ENCODE assay signal across 32 cellular contexts in genomic region chr11:113673566-113674396, GRCh38. TPM values are rescaled to one million over a fixed set of nuclear protein-coding genes. Genes with fewer than 3 reads are reported as not detected.
DNase-seq lines count a peak whose midpoint lies in the region; ATAC-seq and TF ChIP-seq lines count a peak whose summit lies in the region.
"Had no signal": no experiment of that assay in that cellular context is flagged by ENCODE, and none has a peak within 500 bp of the region (broad histone marks: within the 10 kb centered on the region; RNA-seq: fewer than 3 reads in every experiment).

No MANE protein-coding gene starts in this region.

- CTCF ChIA-PET in IMR-90 (lab: Yijun Ruan, JAX): interaction anchor here (1.0 to 1.1 kb wide), 2 partner anchors 9 to 16 kb away, joined by 3 read pairs; no protein-coding TSS in a partner anchor

- H3K9me2 ChIP-seq in Karpas-422 (replicated peaks; ENCODE audit: insufficient read depth, low read length): no peaks in the 10 kb centered on the region

- no TSS peak for BruUV-seq in IMR-90 (replicated peaks; lab: Mats Ljungman, UMichigan)

- dilution Hi-C loops in IMR-90 (cut with HindIII; ENCODE audit: low sequenced_read_pairs, unreplicated experiment): no loop called here

- H3K18ac ChIP-seq in IMR-90 (ENCODE audit: low read depth, low read length) (no peak overlapping the region), neuronal stem cell (ENCODE audit: low read length) (no peak overlapping the region)

- WGBS in IMR-90 (ENCODE audit: extremely low coverage in 2 of 2, insufficient read length in 1 of 2), 2 experiments: 80% methylated on average over 1 of the region's 4 CpGs; no CpG with 5 or more reads in 1 of the 2 experiments
- no CpG with 5 or more reads among the region's 4 CpGs for WGBS in neuronal stem cell (ENCODE audit: extremely low coverage in 2 of 2, insufficient read length in 2 of 2, insufficient replicate concordance in 1 of 2), 2 donors

- H3K23ac ChIP-seq in IMR-90 (ENCODE audit: low read depth, low read length) (no peak overlapping the region), neuronal stem cell (ENCODE audit: low read depth, low read length, poor library complexity) (no peak overlapping the region)

- H3K4me1 Mint-ChIP-seq in activated T-helper 2 cell treated with anti-CD3 and anti-CD28 coated beads, Interferon-gamma antibody, Interleukin-2, Interleukin-4, amounts not matched to agents 10 μg/mL and 5 μg/mL and 100 μg/mL, durations not matched to agents 14 hours and 24 hours and 36 hours (ENCODE audit: low read depth): peaks cover 30% of the 10 kb centered on the region
- H3K4me1 Mint-ChIP-seq: activated B cell treated with CpG ODN at 0.5 μM for 24 hours; activated naive CD8-positive, alpha-beta T cell treated with anti-CD3 and anti-CD28 coated beads, Interleukin-2, amount 10 ng/mL, durations not matched to agents 7 days and 5 days; B cell; naive B cell; stimulated activated naive B cell treated with anti-CD40 and anti-IgM and Interleukin-4, amounts not matched to agents 10 μg/mL and 1 μg/mL and 100 μg/mL, for 72 hours had no signal

- H4K91ac ChIP-seq in IMR-90 (ENCODE audit: insufficient read depth, low read depth, low read length): no peak overlapping the region
- no peak overlapping the region for H4K91ac ChIP-seq in neuronal stem cell (ENCODE audit: low read depth, low read length, poor library complexity)

- H3K9me1 ChIP-seq in IMR-90 (ENCODE audit: insufficient read depth, low read length): no peaks in the 10 kb centered on the region; the same call in 1 of the 2 replicates

- TF ChIP-seq RAD21 in IMR-90 (IDR thresholded peaks at IDR 0.05; ENCODE audit: low read length): no peak

- no peak overlapping the region for H3K56ac ChIP-seq in IMR-90 (ENCODE audit: extremely low read depth, insufficient read depth, low read length)

- no peak overlapping the region for H2BK12ac ChIP-seq in neuronal stem cell (ENCODE audit: low read length)

- 0 out of 2 replicates have a peak, but pooled peaks have one; percentile 18 for ATAC-seq in IMR-90 (ENCODE audit: low read depth)
- no peak for ATAC-seq in GM21528 (IDR thresholded peaks at IDR 0.05; ENCODE audit: low FRiP score, unreplicated experiment)
- ATAC-seq: A549, body of pancreas had no signal

- 0 out of 2 replicates have a peak overlapping the region, but pooled peaks have one; percentile 18 for H2BK20ac ChIP-seq in IMR-90 (ENCODE audit: low read depth, low read length)

- H3K14ac ChIP-seq in IMR-90 (replicated peaks; ENCODE audit: low read depth, low read length) (no peak overlapping the region), neuronal stem cell (ENCODE audit: low read length) (no peak overlapping the region)

- no peak overlapping the region for H3K9ac ChIP-seq in IMR-90 (ENCODE audit: low read depth, low read length)
- H3K9ac ChIP-seq in neuronal stem cell (ENCODE audit: low read depth, low read length, poor library complexity): no peak overlapping the region
- no peak overlapping the region for H3K9ac ChIP-seq in Karpas-422 (ENCODE audit: low read length)

- H4K20me1 ChIP-seq in IMR-90 (ENCODE audit: insufficient read depth, low read length): no peaks in the 10 kb centered on the region
- no peaks in the 10 kb centered on the region for H4K20me1 ChIP-seq in Karpas-422 (ENCODE audit: insufficient read depth, low read depth, low read length)

- no peak for TF ChIP-seq CTCF in IMR-90 (conservative IDR thresholded peaks at IDR 0.05; ENCODE audit: low read depth, low read length)

- H2BK5ac ChIP-seq in IMR-90 (ENCODE audit: low read depth, low read length, poor library complexity, severe bottlenecking) (no peak overlapping the region), neuronal stem cell (ENCODE audit: low read length) (no peak overlapping the region)

- H3K27me3 ChIP-seq in IMR-90 (ENCODE audit: control insufficient read depth, insufficient read depth, low read length) (peaks cover 11% of the 10 kb centered on the region), neuronal stem cell (ENCODE audit: control insufficient read depth in 3 of 3, insufficient read depth in 3 of 3, low read depth in 1 of 3, low read length in 3 of 3) (no peaks in the 10 kb centered on the region), Karpas-422 (ENCODE audit: low read length) (no peaks in the 10 kb centered on the region)
- H3K27me3 ChIP-seq: body of pancreas, gastrocnemius medialis, left lung, uterus had no signal

- no peak overlapping the region for H2BK15ac ChIP-seq in IMR-90 (ENCODE audit: low read depth, low read length)
- H2BK15ac ChIP-seq in neuronal stem cell (ENCODE audit: low read length): peak overlapping the region; percentile 51

- no peak for TF ChIP-seq POLR2A in IMR-90 (IDR thresholded peaks at IDR 0.05; ENCODE audit: low read depth, low read length)

- in situ Hi-C loops in IMR-90 (cut with MboI; ENCODE audit: low sequenced_read_pairs): no loop called here

- H3K27me3 Mint-ChIP-seq in activated T-helper 2 cell treated with anti-CD3 and anti-CD28 coated beads, Interferon-gamma antibody, Interleukin-2, Interleukin-4, amounts not matched to agents 10 μg/mL and 5 μg/mL and 100 μg/mL, durations not matched to agents 14 hours and 24 hours and 36 hours (ENCODE audit: low read depth): no peaks in the 10 kb centered on the region

- H4K5ac ChIP-seq in IMR-90 (ENCODE audit: low read depth, low read length): no peak overlapping the region

- H3K27ac ChIP-seq in IMR-90 (ENCODE audit: insufficient read depth, low read length) (no peak overlapping the region), neuronal stem cell (replicated peaks; ENCODE audit: low read length) (no peak overlapping the region), Karpas-422 (ENCODE audit: low read length) (no peak overlapping the region)
- H3K27ac ChIP-seq: A549, body of pancreas, left lung, uterus had no signal

- H3K9me3 ChIP-seq in IMR-90 (ENCODE audit: control insufficient read depth, insufficient read depth, low read length) (no peaks in the 10 kb centered on the region), neuronal stem cell (replicated peaks in 1 of 2; ENCODE audit: control insufficient read depth in 2 of 2, insufficient read depth in 1 of 2, low read depth in 1 of 2, low read length in 2 of 2) (no peaks in the 10 kb centered on the region), Karpas-422 (ENCODE audit: low read length) (no peaks in the 10 kb centered on the region)
- H3K9me3 ChIP-seq: A549, body of pancreas, gastrocnemius medialis, HAP-1, left lung, uterus had no signal

- H2BK120ac ChIP-seq in IMR-90 (ENCODE audit: low read depth, low read length) (no peak overlapping the region; the same call in 1 of the 2 replicates), neuronal stem cell (ENCODE audit: low read depth, low read length) (no peak overlapping the region)

- intact Hi-C loops in IMR-90 (cut with micrococcal nuclease): no loop called here
- intact Hi-C loops in activated T-helper 2 cell treated with anti-CD3 and anti-CD28 coated beads, Interferon-gamma antibody, Interleukin-2, Interleukin-4, amounts not matched to agents 10 μg/mL and 5 μg/mL and 100 μg/mL, durations not matched to agents 14 hours and 24 hours and 36 hours (cut with micrococcal nuclease): loop anchor here (2.0 kb wide), 1 partner anchor 79 kb away; no protein-coding TSS in a partner anchor

- H3K36me3 Mint-ChIP-seq in activated T-helper 2 cell treated with anti-CD3 and anti-CD28 coated beads, Interferon-gamma antibody, Interleukin-2, Interleukin-4, amounts not matched to agents 10 μg/mL and 5 μg/mL and 100 μg/mL, durations not matched to agents 14 hours and 24 hours and 36 hours (ENCODE audit: low read depth): no peaks in the 10 kb centered on the region
- H3K36me3 Mint-ChIP-seq: activated naive CD8-positive, alpha-beta T cell treated with anti-CD3 and anti-CD28 coated beads, Interleukin-2, amount 10 ng/mL, durations not matched to agents 7 days and 5 days; immature natural killer cell; naive B cell; stimulated activated naive B cell treated with anti-CD40 and anti-IgM and Interleukin-4, amounts not matched to agents 10 μg/mL and 1 μg/mL and 100 μg/mL, for 72 hours had no signal

- no peak overlapping the region for H3K4me3 Mint-ChIP-seq in activated T-helper 2 cell treated with anti-CD3 and anti-CD28 coated beads, Interferon-gamma antibody, Interleukin-2, Interleukin-4, amounts not matched to agents 10 μg/mL and 5 μg/mL and 100 μg/mL, durations not matched to agents 14 hours and 24 hours and 36 hours (ENCODE audit: low read depth)
- H3K4me3 Mint-ChIP-seq: activated B cell treated with CpG ODN at 0.5 μM for 24 hours; activated naive CD8-positive, alpha-beta T cell treated with anti-CD3 and anti-CD28 coated beads, Interleukin-2, amount 10 ng/mL, durations not matched to agents 7 days and 5 days; B cell; immature natural killer cell; naive B cell; stimulated activated naive B cell treated with anti-CD40 and anti-IgM and Interleukin-4, amounts not matched to agents 10 μg/mL and 1 μg/mL and 100 μg/mL, for 72 hours had no signal

- H4K8ac ChIP-seq in IMR-90 (ENCODE audit: low read depth in 2 of 2, low read length in 2 of 2) (no peak overlapping the region), neuronal stem cell (ENCODE audit: low read depth, low read length) (no peak overlapping the region)

- no peak overlapping the region for H2AFZ ChIP-seq in IMR-90 (replicated peaks; ENCODE audit: low read length, poor library complexity)
- peak overlapping the region; percentile 63 for H2AFZ ChIP-seq in neuronal stem cell (ENCODE audit: low read length)
- no peak overlapping the region for H2AFZ ChIP-seq in Karpas-422 (ENCODE audit: low read length)

- peak overlapping the region; percentile 10 for H3K27ac Mint-ChIP-seq in activated T-helper 2 cell treated with anti-CD3 and anti-CD28 coated beads, Interferon-gamma antibody, Interleukin-2, Interleukin-4, amounts not matched to agents 10 μg/mL and 5 μg/mL and 100 μg/mL, durations not matched to agents 14 hours and 24 hours and 36 hours
- H3K27ac Mint-ChIP-seq: activated B cell treated with CpG ODN at 0.5 μM for 24 hours; activated naive CD8-positive, alpha-beta T cell treated with anti-CD3 and anti-CD28 coated beads, Interleukin-2, amount 10 ng/mL, durations not matched to agents 7 days and 5 days; B cell; immature natural killer cell; stimulated activated naive B cell treated with anti-CD40 and anti-IgM and Interleukin-4, amounts not matched to agents 10 μg/mL and 1 μg/mL and 100 μg/mL, for 72 hours had no signal

- POLR2A ChIA-PET in IMR-90 (lab: Charles Lee; ENCODE audit: unreplicated experiment): no interaction called here

- H3K4me3 ChIP-seq in IMR-90 (ENCODE audit: insufficient read depth, low read depth, low read length): no peak overlapping the region
- no peak overlapping the region for H3K4me3 ChIP-seq in neuronal stem cell (ENCODE audit: low read length in 2 of 2)
- no peak overlapping the region for H3K4me3 ChIP-seq in Karpas-422 (ENCODE audit: low read length)
- H3K4me3 ChIP-seq: A549, body of pancreas, gastrocnemius medialis, HAP-1, left lung, uterus had no signal

- H2AK9ac ChIP-seq in IMR-90 (replicated peaks; ENCODE audit: low read depth, low read length, poor library complexity): no peak overlapping the region

- H3K4ac ChIP-seq in IMR-90 (ENCODE audit: low read depth, low read length) (no peak overlapping the region), neuronal stem cell (ENCODE audit: low read length) (no peak overlapping the region)

- no peaks in the 10 kb centered on the region for H3K9me3 Mint-ChIP-seq in activated T-helper 2 cell treated with anti-CD3 and anti-CD28 coated beads, Interferon-gamma antibody, Interleukin-2, Interleukin-4, amounts not matched to agents 10 μg/mL and 5 μg/mL and 100 μg/mL, durations not matched to agents 14 hours and 24 hours and 36 hours
- H3K9me3 Mint-ChIP-seq: activated B cell treated with CpG ODN at 0.5 μM for 24 hours; activated naive CD8-positive, alpha-beta T cell treated with anti-CD3 and anti-CD28 coated beads, Interleukin-2, amount 10 ng/mL, durations not matched to agents 7 days and 5 days; stimulated activated naive B cell treated with anti-CD40 and anti-IgM and Interleukin-4, amounts not matched to agents 10 μg/mL and 1 μg/mL and 100 μg/mL, for 72 hours had no signal

- H3K36me3 ChIP-seq in IMR-90 (ENCODE audit: control insufficient read depth, insufficient read depth, low read length) (no peaks in the 10 kb centered on the region), neuronal stem cell (replicated peaks in 1 of 2; ENCODE audit: control insufficient read depth in 2 of 2, insufficient read depth in 2 of 2, low read length in 2 of 2) (no peaks in the 10 kb centered on the region), Karpas-422 (ENCODE audit: insufficient read depth, low read length) (no peaks in the 10 kb centered on the region)
- H3K36me3 ChIP-seq: gastrocnemius medialis, HAP-1, left lung, uterus had no signal

- no peaks in the 10 kb centered on the region for H3K79me2 ChIP-seq in Karpas-422 (ENCODE audit: low read length)

- DNase-seq in NCI-H345 (lab: John Stamatoyannopoulos, UW) (peak; percentile 10), NCI-H345 treated with DMSO at 0.1 percent for 48 hours (lab: John Stamatoyannopoulos, UW; ENCODE audit: unreplicated experiment) (no peak), IMR-90 (peak; percentile 14), neuronal stem cell (ENCODE audit: low spot score) (no peak), NCI-H1105 (lab: John Stamatoyannopoulos, UW) (no peak), Karpas-422 (no peak)
- DNase-seq in activated T-helper 2 cell treated with anti-CD3 and anti-CD28 coated beads, Interferon-gamma antibody, Interleukin-2, Interleukin-4, amounts not matched to agents 10 μg/mL and 5 μg/mL and 100 μg/mL, durations not matched to agents 14 hours and 24 hours and 36 hours (ENCODE audit: low spot score): no peak
- DNase-seq: activated B cell treated with CpG ODN at 0.5 μM for 24 hours; activated CD4-positive, alpha-beta T cell treated with anti-CD3 and anti-CD28 coated beads, Interleukin-2, amount 50 U/mL, for 48 hours; activated CD8-positive, alpha-beta memory T cell treated with anti-CD3 and anti-CD28 coated beads, Interleukin-2, amount 50 U/mL, for 48 hours; activated effector memory CD4-positive, alpha-beta T cell treated with Interleukin-2 at 50 U/mL for 16 hours; activated naive CD8-positive, alpha-beta T cell treated with anti-CD3 and anti-CD28 coated beads, Interleukin-2, amount 10 ng/mL, durations not matched to agents 7 days and 5 days; body of pancreas; DMS53; effector CD4-positive, alpha-beta T cell; gastrocnemius medialis; GF-D8; hippocampal formation; immature natural killer cell; left lung; naive B cell; NCI-H1436 treated with DMSO at 0.1 percent for 48 hours; NCI-H774; SHP77; stimulated activated CD4-positive, alpha-beta T cell treated with anti-CD3 and anti-CD28 coated beads, Interleukin-4, amount 100 ng/mL, for 24 hours; stimulated activated naive B cell treated with anti-CD40 and anti-IgM and Interleukin-4, amounts not matched to agents 10 μg/mL and 1 μg/mL and 100 μg/mL, for 72 hours; SW 1271; uterus had no signal

- no peaks in the 10 kb centered on the region; the same call in 1 of the 2 replicates for H3K4me1 ChIP-seq in IMR-90 (ENCODE audit: control insufficient read depth, insufficient read depth, low read length)
- peaks cover 15 to 23% of the 10 kb centered on the region in 2 donors for H3K4me1 ChIP-seq in neuronal stem cell (ENCODE audit: control insufficient read depth in 2 of 2, insufficient read depth in 1 of 2, low read depth in 1 of 2, low read length in 2 of 2)
- H3K4me1 ChIP-seq in Karpas-422 (ENCODE audit: low read length): peaks cover 42% of the 10 kb centered on the region
- H3K4me1 ChIP-seq: body of pancreas, HAP-1, left lung had no signal

- no peak overlapping the region for H2AK5ac ChIP-seq in IMR-90 (ENCODE audit: low read depth, low read length)
- H2AK5ac ChIP-seq in neuronal stem cell (ENCODE audit: low read depth, low read length): no peak overlapping the region

- H3K79me1 ChIP-seq in IMR-90 (ENCODE audit: low read depth in 1 of 2, low read length in 2 of 2) (no peaks in the 10 kb centered on the region), neuronal stem cell (ENCODE audit: low read depth, low read length) (no peaks in the 10 kb centered on the region)

- no peak overlapping the region for H3K4me2 ChIP-seq in IMR-90 (ENCODE audit: low read depth, low read length)
- no peak overlapping the region for H3K4me2 ChIP-seq in neuronal stem cell (ENCODE audit: insufficient read depth, low read length, poor library complexity, severe bottlenecking)
- H3K4me2 ChIP-seq in Karpas-422 (ENCODE audit: low read depth, low read length, poor library complexity, severe bottlenecking): no peak overlapping the region
- H3K4me2 ChIP-seq: A549 had no signal

RNA-seq across cellular contexts. Expression of gene TMPRSS5, which starts 32.3 kb away (rescaled TPM):
- total RNA-seq in IMR-90 (2012; rRNA removed): under 0.01 TPM in 1 of 2 replicates, not detected in the other
- 0.07 and 0.24 TPM in 2 replicates for polyA plus RNA-seq in IMR-90 (2012; rRNA removed)
- polyA plus RNA-seq in IMR-90 (2012; cell fraction: cytosol; rRNA removed): 0.15 TPM in 1 of 2 replicates, not detected in the other
- polyA plus RNA-seq in IMR-90 (2012; cell fraction: nucleus; rRNA removed; ENCODE audit: low replicate concordance): 0.77 and 1.5 TPM in 2 replicates
- total RNA-seq in activated T-helper 2 cell treated with anti-CD3 and anti-CD28 coated beads, Interferon-gamma antibody, Interleukin-2, Interleukin-4, amounts not matched to agents 10 μg/mL and 5 μg/mL and 100 μg/mL, durations not matched to agents 14 hours and 24 hours and 36 hours: 0.48 and 1.0 TPM in 2 replicates
- polyA plus RNA-seq in neuronal stem cell (2013, experiment 1 of 2): 0.35 TPM
- 0.22 TPM for polyA plus RNA-seq in neuronal stem cell (2013, experiment 2 of 2)
- total RNA-seq in Karpas-422 (2014; rRNA removed; shearing (Covaris generic); ENCODE audit: low replicate concordance): 0.19 TPM in 1 of 2 replicates, not detected in the other
- polyA plus RNA-seq: immature natural killer cell had no signal

Comparison
In these comparisons a context has a peak if more than half of its experiments do, and no peak if none do; other contexts are left out.
1. DNase-seq: peak in NCI-H345 (single experiment) and IMR-90 (single experiment); none in NCI-H345 treated with DMSO at 0.1 percent for 48 hours (single experiment), activated T-helper 2 cell treated with anti-CD3 and anti-CD28 coated beads, Interferon-gamma antibody, Interleukin-2, Interleukin-4, amounts not matched to agents 10 μg/mL and 5 μg/mL and 100 μg/mL, durations not matched to agents 14 hours and 24 hours and 36 hours (single experiment), neuronal stem cell (single experiment), NCI-H1105 (single experiment) and Karpas-422 (single experiment).